In the genomic region with DNA sequence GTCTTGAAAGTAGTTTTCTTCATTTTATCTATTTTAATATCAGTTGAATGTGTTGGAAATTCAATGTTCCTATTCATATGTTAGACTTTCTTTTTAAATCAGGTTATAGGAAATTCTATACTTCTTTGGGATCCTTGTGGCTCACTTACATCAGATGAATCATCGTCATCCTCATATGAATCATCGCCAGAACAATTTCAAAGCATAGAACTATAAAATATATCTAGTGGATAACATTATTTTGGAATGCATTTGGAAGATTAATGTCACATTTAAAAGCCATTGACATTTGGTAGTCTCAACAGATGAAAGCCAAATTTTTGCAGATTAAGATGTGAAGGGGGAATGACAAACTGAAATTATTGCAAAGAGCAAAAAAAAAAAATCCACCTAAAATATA, we compare ENCODE assay signal across 13 cellular contexts.
DNase-seq lines count a peak whose midpoint lies in the region; ATAC-seq and TF ChIP-seq lines count a peak whose summit lies in the region.
"Had no signal": no experiment of that assay in that cellular context is flagged by ENCODE, and none has a peak within 500 bp of the region (broad histone marks: within the 10 kb centered on the region; RNA-seq: fewer than 3 reads in every experiment).

No MANE protein-coding gene starts in this region.

- TF ChIP-seq POLR2A in esophagus muscularis mucosa (IDR thresholded peaks at IDR 0.05; ENCODE audit: low read depth) = no peak

- no peak overlapping the region for H3K27ac ChIP-seq in RWPE1
- peak overlapping the region; percentile 73 for H3K27ac ChIP-seq in epithelial cell of prostate
- H3K27ac ChIP-seq in esophagus muscularis mucosa (replicated peaks in 1 of 4) = no peak overlapping the region
- H3K27ac ChIP-seq: tibial nerve had no signal

- intact Hi-C loops in left colon (cut with DNase I, micrococcal nuclease) (no loop called here), esophagus muscularis mucosa (cut with DNase I) (loop anchor here (5.0 to 10.0 kb wide), 3 partner anchors 62 to 222 kb away; a partner anchor contains a TSS)

- peak; percentile 29 for DNase-seq in H4 (ENCODE audit: low spot score)
- peak; percentile 62 for DNase-seq in RWPE1 (ENCODE audit: low spot score)
- peak; percentile 26 for DNase-seq in epithelial cell of prostate (ENCODE audit: low read depth, low spot score)
- peak; percentile 34 for DNase-seq in retinal pigment epithelial cell (ENCODE audit: low read depth)
- DNase-seq in SHP77 treated with DMSO at 0.1 percent for 48 hours (lab: John Stamatoyannopoulos, UW) = no peak
- no peak for DNase-seq in left colon
- DNase-seq in esophagus muscularis mucosa (ENCODE audit: extremely low spot score) = no peak
- DNase-seq: activated naive CD8-positive, alpha-beta T cell treated with anti-CD3 and anti-CD28 coated beads, Interleukin-2, amount 10 ng/mL, durations not matched to agents 7 days and 5 days; effector CD4-positive, alpha-beta T cell; NCI-H2081; right cardiac atrium had no signal

- CTCF ChIA-PET in RWPE1 (lab: Yijun Ruan, JAX) = interaction anchor here (1.2 kb wide), 1 partner anchor 18 kb away, joined by 5 read pairs; no protein-coding TSS in a partner anchor

- no peaks in the 10 kb centered on the region for H3K9me3 ChIP-seq in esophagus muscularis mucosa

- POLR2A ChIA-PET in RWPE1 (lab: Yijun Ruan, JAX; ENCODE audit: low non-redundant PET) = no interaction called here

- H3K4me1 ChIP-seq in esophagus muscularis mucosa = peaks cover 0 to 13% (median 9%) of the 10 kb centered on the region in 4 donors

- H3K36me3 ChIP-seq in esophagus muscularis mucosa = no peaks in the 10 kb centered on the region

- 80% methylated on average over 2 of the region's 2 CpGs for WGBS in esophagus muscularis mucosa

- H3K4me3 ChIP-seq in retinal pigment epithelial cell (ENCODE audit: low read length) (no peak overlapping the region), esophagus muscularis mucosa (no peak overlapping the region)
- H3K4me3 ChIP-seq: tibial nerve had no signal

- H3K27me3 ChIP-seq in esophagus muscularis mucosa = no peaks in the 10 kb centered on the region
- H3K27me3 ChIP-seq: tibial nerve had no signal

- TF ChIP-seq CTCF in RWPE1 (conservative IDR thresholded peaks at IDR 0.05; ENCODE audit: low read depth) (no peak), retinal pigment epithelial cell (conservative IDR thresholded peaks at IDR 0.05; ENCODE audit: low read depth, low read length) (no peak), esophagus muscularis mucosa (IDR thresholded peaks at IDR 0.05) (no peak)

- no peak for TF ChIP-seq EP300 in esophagus muscularis mucosa (IDR thresholded peaks at IDR 0.05)

- no peak for ATAC-seq in left colon
- ATAC-seq in GM19023 (IDR thresholded peaks at IDR 0.05; ENCODE audit: unreplicated experiment) = no peak
- ATAC-seq: right cardiac atrium had no signal

Comparison
In these comparisons a context has a peak if more than half of its experiments do, and no peak if none do; other contexts are left out.
1. DNase-seq: peak in H4 (single experiment), RWPE1 (single experiment), epithelial cell of prostate (single experiment) and retinal pigment epithelial cell (single experiment); none in SHP77 treated with DMSO at 0.1 percent for 48 hours (single experiment), left colon (0 of 2) and esophagus muscularis mucosa (single experiment).